Comparison of ENCODE assay signal across 8 cellular contexts in the genomic region with DNA sequence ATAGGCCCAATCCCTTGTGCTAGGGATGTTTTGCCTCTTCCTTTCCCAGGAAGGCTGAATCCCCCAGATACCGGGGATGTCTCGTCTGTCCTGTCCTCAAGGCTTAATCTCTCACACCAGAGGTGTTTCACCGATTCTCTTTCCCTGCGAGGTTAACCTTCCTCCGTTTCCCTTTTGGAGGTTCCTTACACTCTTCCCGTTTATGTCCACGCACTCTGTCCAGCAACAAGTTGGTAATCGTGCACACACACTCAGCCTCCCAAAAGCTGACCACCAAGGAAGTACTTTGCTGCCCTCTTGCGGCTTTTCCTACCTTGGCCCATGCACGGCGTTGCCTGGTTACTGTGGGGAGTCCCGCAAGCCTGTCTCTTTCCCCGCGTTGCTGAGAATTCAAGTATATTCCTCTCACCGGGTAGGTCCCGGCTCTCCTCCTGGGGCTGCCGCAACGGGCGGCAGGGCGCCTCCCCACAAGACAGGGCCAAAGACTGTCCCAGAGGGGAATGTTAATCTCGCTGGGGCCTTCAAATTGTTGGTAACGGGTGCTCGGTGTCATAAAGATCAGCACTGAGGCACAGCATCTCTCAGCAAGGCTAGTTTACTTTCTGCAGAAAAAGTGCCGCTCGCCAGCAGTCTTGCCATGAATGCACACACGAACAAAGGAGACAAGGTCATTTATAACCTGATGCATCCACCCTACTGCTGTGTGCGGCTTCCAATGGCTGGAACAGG. TPM values are rescaled to one million over a fixed set of nuclear protein-coding genes. Genes with fewer than 3 reads are reported as not detected.
DNase-seq lines count a peak whose midpoint lies in the region; ATAC-seq, FAIRE-seq and TF ChIP-seq lines count a peak whose summit lies in the region.

No MANE protein-coding gene starts in this region.

- no TSS peak for BruUV-seq in K562 (replicated peaks; lab: Mats Ljungman, UMichigan)

- ATAC-seq in K562 (peak; percentile 100), HG03378 (IDR thresholded peaks at IDR 0.05; ENCODE audit: unreplicated experiment) (no peak)
- ATAC-seq in activated CD4-positive, CD25-positive, alpha-beta regulatory T cell treated with anti-CD3 and anti-CD28 coated beads, Interleukin-2, amount 50 U/mL, for 24 hours: no peak
- ATAC-seq in CD4-positive, alpha-beta T cell (ENCODE audit: poor library complexity): no peak

- peaks cover 4% of the 10 kb centered on the region for H3K27me3 Mint-ChIP-seq in CD4-positive, alpha-beta T cell

- no peaks in the 10 kb centered on the region for H3K79me2 ChIP-seq in K562 (ENCODE audit: control insufficient read depth, insufficient read depth, low read length)
- no peaks in the 10 kb centered on the region for H3K79me2 ChIP-seq in osteoblast (ENCODE audit: insufficient read depth, low read length)

- no peaks in the 10 kb centered on the region for H3K36me3 Mint-ChIP-seq in CD4-positive, alpha-beta T cell (ENCODE audit: low read depth)

- H4K20me1 ChIP-seq in K562 (replicated peaks; ENCODE audit: control insufficient read depth, insufficient read depth, low read length): no peaks in the 10 kb centered on the region
- H4K20me1 ChIP-seq in osteoblast (ENCODE audit: insufficient read depth, low read length): no peaks in the 10 kb centered on the region

- TF ChIP-seq CTCF in K562 (IDR thresholded peaks at IDR 0.05 in 2 of 3, conservative IDR thresholded peaks at IDR 0.05 in 1 of 3; ENCODE audit: insufficient read depth in 2 of 3, low read depth in 1 of 3, low read length in 3 of 3): peak; percentile 83 to 89 (median 88)
- TF ChIP-seq CTCF in osteoblast (IDR thresholded peaks at IDR 0.05; ENCODE audit: extremely low read depth, low read depth, low read length): peak; percentile 52
- no peak for TF ChIP-seq CTCF in CD4-positive, alpha-beta T cell (IDR thresholded peaks at IDR 0.05)

- no peak overlapping the region for H3K4me3 ChIP-seq in K562
- H3K4me3 ChIP-seq in osteoblast (ENCODE audit: insufficient read depth, low read length): no peak overlapping the region

- intact Hi-C loops in K562 (cut with micrococcal nuclease) (loop anchor here (10.0 kb wide), 1 partner anchor 108 kb away; no protein-coding TSS in a partner anchor), cardiac septum (cut with DNase I) (no loop called here)
- intact Hi-C loops in CD4-positive, alpha-beta T cell (cut with DNase I, micrococcal nuclease): no loop called here

- H3K36me3 ChIP-seq in K562 (ENCODE audit: control insufficient read depth, insufficient read depth, low read length): no peaks in the 10 kb centered on the region
- H3K36me3 ChIP-seq in osteoblast (ENCODE audit: insufficient read depth, low read length): no peaks in the 10 kb centered on the region

- 6% methylated on average over 26 of the region's 27 CpGs for WGBS in K562 (ENCODE audit: insufficient coverage, low coverage, missing lambda C conversion rate)

- H2AFZ ChIP-seq in K562 (ENCODE audit: low read depth, low read length) (peak overlapping the region; percentile 30), osteoblast (ENCODE audit: low read length) (no peak overlapping the region)

- H3K9me3 Mint-ChIP-seq in CD4-positive, alpha-beta T cell: no peaks in the 10 kb centered on the region

- peak; percentile 51 to 71 for TF ChIP-seq RAD21 in K562 (CRISPR knock-in tag; conservative IDR thresholded peaks at IDR 0.05 in 1 of 2, IDR thresholded peaks at IDR 0.05 in 1 of 2)

- in situ Hi-C loops in K562 (cut with MboI): loop anchor here (10.0 kb wide), 1 partner anchor 132 kb away; the partner anchor contains the start of gene PSG5

- DNase-seq in ELR (ENCODE audit: low read depth): peak; percentile 74
- peak; percentile 50 for DNase-seq in NCI-H146 treated with DMSO at 0.1 percent for 48 hours (lab: John Stamatoyannopoulos, UW; ENCODE audit: unreplicated experiment)
- peak; percentile 19 to 77 (median 40) for DNase-seq in K562 (ENCODE audit: extremely low read depth in 1 of 4, low spot score in 3 of 4)
- no peak for DNase-seq in osteoblast (ENCODE audit: insufficient read length, low spot score, missing footprints)
- no peak for DNase-seq in CD4-positive, alpha-beta T cell
- DNase-seq in cardiac septum (ENCODE audit: low spot score): no peak

- H3K27me3 ChIP-seq in K562 (ENCODE audit: control insufficient read depth in 2 of 2, insufficient read depth in 2 of 2, low read length in 2 of 2) (peaks cover 2 to 4% of the 10 kb centered on the region in 2 experiments; a peak in 1 of 5 replicates), osteoblast (ENCODE audit: insufficient read depth, low read length) (peaks cover 7% of the 10 kb centered on the region)
- no peaks in the 10 kb centered on the region for H3K27me3 ChIP-seq in CD4-positive, alpha-beta T cell (ENCODE audit: control insufficient read depth, insufficient read depth, low read length)

- H3K4me1 Mint-ChIP-seq in CD4-positive, alpha-beta T cell (ENCODE audit: low read depth): no peaks in the 10 kb centered on the region

- H3K4me3 Mint-ChIP-seq in CD4-positive, alpha-beta T cell: no peak overlapping the region

- no peak overlapping the region for H3K27ac Mint-ChIP-seq in CD4-positive, alpha-beta T cell

- no peak overlapping the region for H3K9ac ChIP-seq in K562 (ENCODE audit: insufficient read depth in 1 of 2, low read depth in 2 of 2, low read length in 2 of 2)

- H3K9me3 ChIP-seq in K562 (replicated peaks; ENCODE audit: control insufficient read depth, insufficient read depth, low read depth, low read length) (no peaks in the 10 kb centered on the region), osteoblast (ENCODE audit: low read depth, low read length) (no peaks in the 10 kb centered on the region)
- H3K9me3 ChIP-seq in CD4-positive, alpha-beta T cell (ENCODE audit: control insufficient read depth, low read length): no peaks in the 10 kb centered on the region

- TF ChIP-seq EP300 in K562 (IDR thresholded peaks at IDR 0.05; ENCODE audit: low read length): no peak

- H3K4me2 ChIP-seq in K562 (ENCODE audit: insufficient read depth, low read length): peak overlapping the region; percentile 37; the same call in 1 of the 2 replicates
- no peak overlapping the region for H3K4me2 ChIP-seq in osteoblast (ENCODE audit: insufficient read depth, low read length)

- H3K9me1 ChIP-seq in K562 (ENCODE audit: control insufficient read depth, insufficient read depth, low read length): no peaks in the 10 kb centered on the region

- POLR2A ChIA-PET in K562 (lab: Yijun Ruan, JAX): no interaction called here
- POLR2A ChIA-PET in CD4-positive, alpha-beta T cell (lab: Charles Lee): no interaction called here

- TF ChIP-seq POLR2A in K562 (conservative IDR thresholded peaks at IDR 0.05): no peak

- no peaks in the 10 kb centered on the region for H3K4me1 ChIP-seq in K562 (replicated peaks in 1 of 2; ENCODE audit: control insufficient read depth in 2 of 2, insufficient read depth in 2 of 2, low read length in 2 of 2)
- no peaks in the 10 kb centered on the region for H3K4me1 ChIP-seq in osteoblast (ENCODE audit: insufficient read depth, low read length)

- no peak overlapping the region for H3K27ac ChIP-seq in K562 (ENCODE audit: extremely low read depth, low read depth, low read length)
- H3K27ac ChIP-seq in osteoblast (ENCODE audit: low read depth, low read length): no peak overlapping the region
- no peak overlapping the region for H3K27ac ChIP-seq in CD4-positive, alpha-beta T cell (ENCODE audit: low read depth, low read length)

- peak; percentile 87 for FAIRE-seq in K562 (lab: Jason Lieb, UNC)

- CTCF ChIA-PET in K562 (lab: Yijun Ruan, JAX; ENCODE audit: low intra/inter-chr PET ratio): interaction anchor here (1.1 to 1.9 kb wide), 3 partner anchors 11 to 89 kb away, joined by 3 to 5 read pairs (median 4); no protein-coding TSS in a partner anchor
- CTCF ChIA-PET in CD4-positive, alpha-beta T cell (lab: Charles Lee): no interaction called here

RNA-seq across cellular contexts. Expression of gene CD177, which starts 36.7 kb away (rescaled TPM):
- not detected in 2 replicates for total RNA-seq in K562 (2011; cell fraction: chromatin; rRNA removed; ENCODE audit: low replicate concordance)
- not detected in 2 replicates for total RNA-seq in K562 (2011; cell fraction: nucleolus; rRNA removed)
- total RNA-seq in K562 (2011; cell fraction: nucleoplasm; rRNA removed): not detected in 2 replicates
- total RNA-seq in K562 (2014; rRNA removed) (not detected in 2 replicates), K562 (2014; rRNA removed; fragmentation: Illumina TruSeq; extraction: Trizol) (not detected in 2 replicates), K562 (2015; rRNA removed; fragmentation: Illumina TruSeq; extraction: Trizol) (not detected in 2 replicates), K562 (2021) (not detected in 2 replicates), osteoblast (under 0.01 TPM in 1 of 2 replicates, not detected in the other), cardiac septum (1.4 TPM)
- polyA plus RNA-seq in K562 (2011; rRNA removed) (not detected in 2 replicates), K562 (2014; fragmentation: Illumina TruSeq; extraction: Trizol) (not detected in 2 replicates), K562 (2014; fragmentation: Nextera tagmentation; extraction: Ambion mirVana) (not detected), K562 (2014; rRNA removed) (not detected in 2 replicates)
- not detected in 2 replicates for polyA plus RNA-seq in K562 (2011; cell fraction: cytosol; rRNA removed)
- polyA plus RNA-seq in K562 (2011; cell fraction: nucleus; rRNA removed): not detected in 2 replicates
- polyA plus RNA-seq in K562 (2012): not detected in 2 replicates
- polyA minus RNA-seq in K562 (2011; rRNA and poly(A)+ RNA removed): not detected in 2 replicates
- not detected in 2 replicates for polyA minus RNA-seq in K562 (2011; cell fraction: cytosol; rRNA and poly(A)+ RNA removed)
- not detected in 2 replicates for polyA minus RNA-seq in K562 (2011; cell fraction: nucleus; rRNA and poly(A)+ RNA removed)
- not detected for total RNA-seq in CD4-positive, alpha-beta T cell

RNA-seq across cellular contexts. Expression of gene PSG9, which starts 47.4 kb away (rescaled TPM):
- not detected in 2 replicates for total RNA-seq in K562 (2011; cell fraction: chromatin; rRNA removed; ENCODE audit: low replicate concordance)
- not detected in 2 replicates for total RNA-seq in K562 (2011; cell fraction: nucleolus; rRNA removed)
- total RNA-seq in K562 (2011; cell fraction: nucleoplasm; rRNA removed): not detected in 2 replicates
- total RNA-seq in K562 (2014; rRNA removed): not detected in 2 replicates
- not detected in 2 replicates for total RNA-seq in K562 (2014; rRNA removed; fragmentation: Illumina TruSeq; extraction: Trizol)
- not detected in 2 replicates for total RNA-seq in K562 (2015; rRNA removed; fragmentation: Illumina TruSeq; extraction: Trizol)
- total RNA-seq in K562 (2021): not detected in 2 replicates
- not detected in 2 replicates for polyA plus RNA-seq in K562 (2011; rRNA removed)
- polyA plus RNA-seq in K562 (2011; cell fraction: cytosol; rRNA removed): not detected in 2 replicates
- not detected in 2 replicates for polyA plus RNA-seq in K562 (2011; cell fraction: nucleus; rRNA removed)
- polyA plus RNA-seq in K562 (2012): 0.04 and 0.19 TPM in 2 replicates
- polyA plus RNA-seq in K562 (2014; fragmentation: Illumina TruSeq; extraction: Trizol): not detected in 2 replicates
- under 1 TPM in 1 of 2 experiments, not detected in 1; 0.20 TPM for polyA plus RNA-seq in K562 (2014; fragmentation: Nextera tagmentation; extraction: Ambion mirVana)
- not detected in 2 replicates for polyA plus RNA-seq in K562 (2014; rRNA removed)
- not detected in 2 replicates for polyA minus RNA-seq in K562 (2011; rRNA and poly(A)+ RNA removed)
- polyA minus RNA-seq in K562 (2011; cell fraction: cytosol; rRNA and poly(A)+ RNA removed): not detected in 2 replicates
- not detected in 2 replicates for polyA minus RNA-seq in K562 (2011; cell fraction: nucleus; rRNA and poly(A)+ RNA removed)
- not detected in 2 replicates for total RNA-seq in osteoblast
- total RNA-seq in CD4-positive, alpha-beta T cell: not detected
- total RNA-seq in cardiac septum: not detected

Comparison
In these comparisons a context has a peak if more than half of its experiments do, and no peak if none do; other contexts are left out.
1. DNase-seq: peak in ELR (single experiment), NCI-H146 treated with DMSO at 0.1 percent for 48 hours (single experiment) and K562 (4 of 4); none in osteoblast (single experiment), CD4-positive, alpha-beta T cell (0 of 10) and cardiac septum (single experiment).